ENCODE assay signal across 1 cellular context in the genomic region with DNA sequence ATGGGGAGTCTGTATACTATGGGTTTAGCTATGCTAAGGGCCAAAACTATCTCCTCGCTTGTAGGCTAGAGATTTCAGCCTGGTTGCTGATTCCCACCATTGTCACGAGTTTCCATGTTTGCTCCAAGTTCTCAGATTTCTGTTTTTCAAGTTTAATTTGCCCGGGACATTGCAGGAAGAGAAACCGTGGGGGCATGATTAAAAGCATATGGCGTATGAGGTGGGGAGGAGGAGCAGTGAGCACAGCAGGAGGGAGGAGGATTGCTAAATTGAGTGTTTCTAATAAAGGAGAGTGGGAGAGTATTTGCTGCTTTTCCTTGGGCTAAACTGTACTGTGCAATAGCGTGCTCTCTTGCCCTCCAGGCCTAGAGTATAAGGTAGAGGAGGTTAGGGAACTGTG.
TF ChIP-seq lines count a peak whose summit lies in the region.

No MANE protein-coding gene starts in this region.

TF ChIP-seq in IMR-90, 13 proteins besides CTCF, POLR2A, EP300 and RAD21:
- TF ChIP-seq, protein P1, sequence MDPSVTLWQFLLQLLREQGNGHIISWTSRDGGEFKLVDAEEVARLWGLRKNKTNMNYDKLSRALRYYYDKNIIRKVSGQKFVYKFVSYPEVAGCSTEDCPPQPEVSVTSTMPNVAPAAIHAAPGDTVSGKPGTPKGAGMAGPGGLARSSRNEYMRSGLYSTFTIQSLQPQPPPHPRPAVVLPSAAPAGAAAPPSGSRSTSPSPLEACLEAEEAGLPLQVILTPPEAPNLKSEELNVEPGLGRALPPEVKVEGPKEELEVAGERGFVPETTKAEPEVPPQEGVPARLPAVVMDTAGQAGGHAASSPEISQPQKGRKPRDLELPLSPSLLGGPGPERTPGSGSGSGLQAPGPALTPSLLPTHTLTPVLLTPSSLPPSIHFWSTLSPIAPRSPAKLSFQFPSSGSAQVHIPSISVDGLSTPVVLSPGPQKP (IDR thresholded peaks at IDR 0.05; ENCODE audit: borderline replicate concordance, low read depth, low read length), result no peak
- TF ChIP-seq RCOR1 (IDR thresholded peaks at IDR 0.05; ENCODE audit: insufficient replicate concordance, low read length) (no peak), CEBPB (IDR thresholded peaks at IDR 0.05; ENCODE audit: low read depth, low read length) (no peak), FOS (IDR thresholded peaks at IDR 0.05; ENCODE audit: low read depth, low read length) (no peak), MAFK (IDR thresholded peaks at IDR 0.05; ENCODE audit: low read depth, low read length) (no peak), RFX5 (IDR thresholded peaks at IDR 0.05; ENCODE audit: low read depth, low read length) (no peak), SMC3 (IDR thresholded peaks at IDR 0.05; ENCODE audit: low read depth, low read length) (no peak)
